ENCODE assay signal across 9 cellular contexts in the genomic region with DNA sequence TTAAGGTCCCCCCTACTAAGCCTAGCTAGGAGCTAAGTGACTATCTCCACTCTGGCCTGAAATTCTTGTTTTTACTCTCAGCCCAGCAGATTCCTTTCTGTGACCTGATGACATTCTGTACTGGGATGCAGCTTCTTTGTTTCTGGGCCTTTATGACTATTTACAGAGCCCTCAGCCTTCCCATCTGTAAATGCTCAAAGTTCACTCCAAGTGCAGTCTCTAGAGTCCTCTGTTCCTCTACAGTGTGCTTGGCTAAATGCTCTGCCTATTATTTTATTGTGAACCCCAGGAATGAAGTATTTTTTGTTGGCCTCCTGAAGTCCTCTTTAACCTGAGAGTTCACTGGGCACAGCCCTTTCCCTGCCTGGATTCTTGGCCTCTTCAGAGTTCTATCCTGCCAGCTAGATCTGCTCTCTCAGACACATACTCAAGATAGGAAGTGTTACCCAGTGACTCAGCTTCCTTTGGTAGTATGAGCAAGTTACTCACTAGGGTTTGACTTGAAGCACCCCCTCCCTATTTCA.
DNase-seq lines count a peak whose midpoint lies in the region; ATAC-seq and TF ChIP-seq lines count a peak whose summit lies in the region.
"Had no signal": no experiment of that assay in that cellular context is flagged by ENCODE, and none has a peak within 500 bp of the region (broad histone marks: within the 10 kb centered on the region; RNA-seq: fewer than 3 reads in every experiment).

No MANE protein-coding gene starts in this region.

- H3K4me3 Mint-ChIP-seq in progenitor cell of endocrine pancreas (ENCODE audit: low read depth): no peak overlapping the region

- H3K36me3 ChIP-seq in psoas muscle (ENCODE audit: insufficient read depth in 1 of 2, low read depth in 1 of 2): no peaks in the 10 kb centered on the region

- H3K27ac ChIP-seq in psoas muscle: peak overlapping the region; percentile 69
- H3K27ac ChIP-seq: 22Rv1 had no signal

- H3K36me3 Mint-ChIP-seq in progenitor cell of endocrine pancreas (ENCODE audit: insufficient read depth): no peaks in the 10 kb centered on the region

- no peaks in the 10 kb centered on the region for H3K27me3 Mint-ChIP-seq in progenitor cell of endocrine pancreas

- no peak overlapping the region for H3K27ac Mint-ChIP-seq in progenitor cell of endocrine pancreas

- TF ChIP-seq CTCF in psoas muscle (IDR thresholded peaks at IDR 0.05) (no peak), progenitor cell of endocrine pancreas (IDR thresholded peaks at IDR 0.05; ENCODE audit: unreplicated experiment) (no peak)

- H3K27me3 ChIP-seq in psoas muscle (ENCODE audit: insufficient read depth in 3 of 3, low read length in 2 of 3): no peaks in the 10 kb centered on the region

- H3K9me3 Mint-ChIP-seq in progenitor cell of endocrine pancreas (ENCODE audit: low read depth): peaks cover 3% of the 10 kb centered on the region

- H3K4me3 ChIP-seq in psoas muscle: no peak overlapping the region

- no peaks in the 10 kb centered on the region for H3K9me3 ChIP-seq in psoas muscle

- no peaks in the 10 kb centered on the region for H3K4me1 Mint-ChIP-seq in progenitor cell of endocrine pancreas (ENCODE audit: low read depth)

- DNase-seq in DMS53 (lab: John Stamatoyannopoulos, UW) (peak; percentile 6), DMS53 treated with DMSO at 0.1 percent for 48 hours (lab: John Stamatoyannopoulos, UW; ENCODE audit: unreplicated experiment) (no peak), dermis blood vessel endothelial cell (peak; percentile 58), psoas muscle (no peak), HUDEP-2 (lab: John Stamatoyannopoulos, UW; ENCODE audit: unreplicated experiment in 76 of 76) (no peak), progenitor cell of endocrine pancreas (ENCODE audit: low spot score, unreplicated experiment) (no peak), NCI-H345 treated with DMSO at 0.1 percent for 48 hours (lab: John Stamatoyannopoulos, UW; ENCODE audit: unreplicated experiment) (no peak)

- intact Hi-C loops in psoas muscle (cut with DNase I): no loop called here

- peaks cover 34% of the 10 kb centered on the region for H3K4me1 ChIP-seq in psoas muscle

- peak; percentile 45 for ATAC-seq in HG03139 (IDR thresholded peaks at IDR 0.05; ENCODE audit: unreplicated experiment)
- peak; percentile 89 to 92 (median 90) for ATAC-seq in psoas muscle

Comparison
In these comparisons a context has a peak if more than half of its experiments do, and no peak if none do; other contexts are left out.
1. DNase-seq: peak in DMS53 (single experiment) and dermis blood vessel endothelial cell (single experiment); none in DMS53 treated with DMSO at 0.1 percent for 48 hours (single experiment), psoas muscle (0 of 2), HUDEP-2 (0 of 76), progenitor cell of endocrine pancreas (single experiment) and NCI-H345 treated with DMSO at 0.1 percent for 48 hours (single experiment).